ENCODE assay signal across 24 cellular contexts in genomic region chr1:83631836-83632235, GRCh38.
"Had no signal": no experiment of that assay in that cellular context is flagged by ENCODE, and none has a peak within 500 bp of the region (broad histone marks: within the 10 kb centered on the region; RNA-seq: fewer than 3 reads in every experiment).

No MANE protein-coding gene starts in this region.

- H3K9me3 ChIP-seq: ovary, psoas muscle, right lobe of liver, sigmoid colon, stomach, thoracic aorta, thyroid gland, tibial nerve, upper lobe of right lung, uterus had no signal

- H3K4me3 ChIP-seq: neural progenitor cell, ovary, psoas muscle, right lobe of liver, sigmoid colon, stomach, thoracic aorta, thyroid gland, tibial nerve, upper lobe of right lung, uterus had no signal

- H3K79me2 ChIP-seq: parathyroid adenoma had no signal

- H3K4me1 ChIP-seq: parathyroid adenoma, psoas muscle, sigmoid colon, stomach, thyroid gland, tibial nerve, upper lobe of right lung, uterus had no signal

- H3K4me2 ChIP-seq: neural progenitor cell had no signal

- ATAC-seq: natural killer cell; psoas muscle; right cardiac atrium; right lobe of liver; stimulated activated effector memory CD8-positive, alpha-beta T cell treated with anti-CD3 and anti-CD28 coated beads, Interleukin-12 subunit alpha, Interleukin-12 subunit beta, amount 100 ng/mL, for 72 hours; stimulated activated naive B cell treated with anti-CD40 and anti-IgM and Interleukin-4, amounts not matched to agents 10 μg/mL and 1 μg/mL and 100 μg/mL, for 72 hours; upper lobe of right lung had no signal

- DNase-seq: natural killer cell; occipital lobe; ovary; posterior cingulate gyrus; psoas muscle; right cardiac atrium; right lobe of liver; sigmoid colon; small intestine; stimulated activated CD4-positive, alpha-beta T cell treated with anti-CD3 and anti-CD28 coated beads, Interleukin-15, amount 100 ng/mL, for 24 hours; stimulated activated CD4-positive, alpha-beta T cell treated with anti-CD3 and anti-CD28 coated beads, Interleukin-2, amount 100 ng/mL, for 24 hours; stimulated activated CD4-positive, alpha-beta T cell treated with anti-CD3 and anti-CD28 coated beads, Interleukin-2, amount 100 ng/mL, for 48 hours; stimulated activated CD4-positive, alpha-beta T cell treated with anti-CD3 and anti-CD28 coated beads, Interleukin-4, amount 100 ng/mL, for 24 hours; stimulated activated naive B cell treated with anti-CD40 and anti-IgM and Interleukin-4, amounts not matched to agents 10 μg/mL and 1 μg/mL and 100 μg/mL, for 72 hours; stimulated activated naive CD4-positive, alpha-beta T cell treated with Interleukin-2 at 50 U/mL for 16 hours; stomach; thyroid gland; upper lobe of right lung; uterus had no signal

- H3K36me3 ChIP-seq: neural progenitor cell, ovary, right lobe of liver, sigmoid colon, stomach, thoracic aorta, thyroid gland, tibial nerve, upper lobe of right lung, uterus had no signal

- H3K27ac ChIP-seq: neural progenitor cell, ovary, parathyroid adenoma, psoas muscle, right lobe of liver, sigmoid colon, stomach, thoracic aorta, thyroid gland, tibial nerve, upper lobe of right lung, uterus had no signal

- FAIRE-seq: small intestine had no signal

- H2AFZ ChIP-seq: neural progenitor cell, parathyroid adenoma had no signal

- H3K27me3 ChIP-seq: neural progenitor cell, ovary, right lobe of liver, sigmoid colon, stomach, thyroid gland, tibial nerve, upper lobe of right lung, uterus had no signal

- H3K9ac ChIP-seq: neural progenitor cell, parathyroid adenoma had no signal
